In the genomic region with DNA sequence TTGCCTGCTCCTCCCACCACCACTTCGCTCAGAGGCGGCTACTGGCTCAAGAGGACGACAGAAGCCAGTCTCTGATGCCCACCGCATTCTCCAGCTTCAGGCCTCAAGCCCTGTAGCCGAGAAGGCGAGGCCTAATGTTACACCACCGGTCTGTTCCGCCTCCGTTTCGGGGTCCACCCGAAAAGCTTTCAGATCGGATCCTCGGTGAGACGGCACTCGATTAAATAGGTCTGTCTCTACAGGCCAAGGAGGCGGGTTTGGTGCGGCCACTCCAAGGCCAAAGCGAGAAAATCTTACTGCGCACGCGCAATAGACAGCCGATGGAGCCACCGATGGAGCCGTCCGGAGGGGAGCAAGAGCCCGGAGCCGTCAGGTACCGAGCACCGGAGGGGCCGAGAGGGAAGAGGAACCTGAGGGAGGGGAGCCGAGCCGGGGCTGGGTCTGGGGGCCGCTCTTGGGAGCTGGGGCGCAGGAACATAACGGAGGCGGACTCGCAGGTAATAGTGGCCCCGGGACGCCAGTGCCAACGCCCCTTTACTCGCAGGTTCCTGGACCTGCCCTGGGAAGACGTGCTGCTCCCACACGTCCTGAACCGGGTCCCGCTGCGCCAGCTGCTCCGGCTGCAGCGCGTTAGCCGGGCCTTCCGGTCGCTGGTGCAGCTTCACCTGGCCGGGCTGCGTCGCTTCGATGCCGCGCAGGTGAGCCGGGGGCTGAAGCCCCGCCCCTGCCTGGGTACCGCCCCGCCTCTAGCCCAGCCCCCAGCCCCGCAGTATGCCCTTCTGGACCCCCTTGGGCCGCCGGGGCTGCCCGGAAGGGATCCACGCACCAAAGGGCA, we compare ENCODE assay signal across 8 cellular contexts. TPM values are rescaled to one million over a fixed set of nuclear protein-coding genes. Genes with fewer than 3 reads are reported as not detected.
DNase-seq lines count a peak whose midpoint lies in the region; ATAC-seq and TF ChIP-seq lines count a peak whose summit lies in the region.

A gene with protein sequence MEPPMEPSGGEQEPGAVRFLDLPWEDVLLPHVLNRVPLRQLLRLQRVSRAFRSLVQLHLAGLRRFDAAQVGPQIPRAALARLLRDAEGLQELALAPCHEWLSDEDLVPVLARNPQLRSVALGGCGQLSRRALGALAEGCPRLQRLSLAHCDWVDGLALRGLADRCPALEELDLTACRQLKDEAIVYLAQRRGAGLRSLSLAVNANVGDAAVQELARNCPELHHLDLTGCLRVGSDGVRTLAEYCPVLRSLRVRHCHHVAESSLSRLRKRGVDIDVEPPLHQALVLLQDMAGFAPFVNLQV (plus strand): TSS at position 27 of the 835 bp plus-strand sequence. CDS start 294 bp downstream, at position 321.

- H2AFZ ChIP-seq in SK-N-SH (ENCODE audit: low read depth), result peak within 1 kb of the TSS; percentile 85

- no peaks in the 10 kb centered on the region for H3K9me2 ChIP-seq in SK-N-SH

- H3K4me1 ChIP-seq in SK-N-SH (ENCODE audit: control insufficient read depth in 1 of 2, insufficient read depth in 2 of 2, low read depth in 1 of 2, low read length in 1 of 2), result peaks cover 0 to 29% of the 10 kb centered on the region in 2 experiments; a peak in 2 of 4 replicates
- H3K4me1 ChIP-seq in suprapubic skin, result peaks cover 39% of the 10 kb centered on the region

- TF ChIP-seq POLR2A in suprapubic skin (IDR thresholded peaks at IDR 0.05), result no peak

- TF ChIP-seq CTCF in SK-N-SH (IDR thresholded peaks at IDR 0.05), result no peak
- TF ChIP-seq CTCF in suprapubic skin (IDR thresholded peaks at IDR 0.05), result no peak

- TF ChIP-seq EP300 in SK-N-SH (IDR thresholded peaks at IDR 0.05; ENCODE audit: borderline replicate concordance in 1 of 2, low read depth in 1 of 2, low read length in 1 of 2) (no peak), suprapubic skin (IDR thresholded peaks at IDR 0.05) (no peak)

- H3K4me2 ChIP-seq in SK-N-SH, result peak within 1 kb of the TSS; percentile 84

- POLR2A ChIA-PET in SK-N-SH (lab: Yijun Ruan, JAX), result interaction anchor here (0.6 to 4.2 kb wide), 14 partner anchors 9 to 307 kb away, joined by 3 to 41 read pairs (median 4); a partner anchor contains a TSS

- H3K79me2 ChIP-seq in SK-N-SH (ENCODE audit: insufficient read depth), result no peaks in the 10 kb centered on the region

- H3K27me3 ChIP-seq in SK-N-SH (ENCODE audit: insufficient read depth) (no peaks in the 10 kb centered on the region), suprapubic skin (peaks cover 33% of the 10 kb centered on the region)

- no peak for TF ChIP-seq RAD21 in SK-N-SH (IDR thresholded peaks at IDR 0.05; ENCODE audit: low read length)

- CTCF ChIA-PET in SK-N-SH (lab: Yijun Ruan, JAX), result interaction anchor here (1.0 to 18.3 kb wide), 15 partner anchors 10 to 267 kb away, joined by 3 to 359 read pairs (median 10); a partner anchor contains a TSS

- H3K9me3 ChIP-seq in SK-N-SH (no peaks in the 10 kb centered on the region), suprapubic skin (no peaks in the 10 kb centered on the region)

- H4K20me1 ChIP-seq in SK-N-SH (ENCODE audit: insufficient read depth), result no peaks in the 10 kb centered on the region

- H3K4me3 ChIP-seq in SK-N-SH (ENCODE audit: low read depth in 2 of 2, low read length in 1 of 2) (peak within 1 kb of the TSS; percentile 77 to 90), suprapubic skin (peak within 1 kb of the TSS; percentile 69)

- ATAC-seq in HG02571 (IDR thresholded peaks at IDR 0.05; ENCODE audit: unreplicated experiment), result peak; percentile 72

- WGBS in SK-N-SH (ENCODE audit: low lambda C conversion rate), result 1% methylated on average over 26 of the region's 67 CpGs
- WGBS in suprapubic skin, result 0% methylated on average over 24 of the region's 67 CpGs

- H3K36me3 ChIP-seq in SK-N-SH (replicated peaks in 1 of 2; ENCODE audit: control insufficient read depth in 1 of 2, insufficient read depth in 2 of 2, low read length in 1 of 2) (peaks cover 0 to 21% of the 10 kb centered on the region in 2 experiments), suprapubic skin (peaks cover 12% of the 10 kb centered on the region)

- peak within 1 kb of the TSS; percentile 68 for H3K9ac ChIP-seq in SK-N-SH

- peaks cover 15% of the 10 kb centered on the region for H3F3A ChIP-seq in SK-N-SH (replicated peaks; ENCODE audit: insufficient read depth)

- DNase-seq in GM04503 (ENCODE audit: low read depth) (peak; percentile 90), NCI-H1048 (lab: John Stamatoyannopoulos, UW) (peak; percentile 66), SK-N-SH (peak; percentile 91), germinal center (ENCODE audit: low spot score) (peak; percentile 96), nucleus accumbens (lab: John Stamatoyannopoulos, UW) (peak; percentile 49 to 97 (median 92)), suprapubic skin (ENCODE audit: low spot score in 2 of 2) (peak; percentile 99)
- peak; percentile 91 for DNase-seq in activated naive CD4-positive, alpha-beta T cell treated with anti-CD3 and anti-CD28 coated beads, Interleukin-2, amount 50 U/mL, for 16 hours

- H3K27ac ChIP-seq in SK-N-SH (ENCODE audit: low read depth in 2 of 2, low read length in 1 of 2), result peak within 1 kb of the TSS; percentile 78 to 99
- peak within 1 kb of the TSS; percentile 88 for H3K27ac ChIP-seq in suprapubic skin

TF ChIP-seq in SK-N-SH, 30 proteins besides CTCF, POLR2A, EP300 and RAD21 (continues in another document):
- TF ChIP-seq ELF1 (IDR thresholded peaks at IDR 0.05), result peak; percentile 48; the same call in 1 of the 2 replicates
- TF ChIP-seq, protein P1, sequence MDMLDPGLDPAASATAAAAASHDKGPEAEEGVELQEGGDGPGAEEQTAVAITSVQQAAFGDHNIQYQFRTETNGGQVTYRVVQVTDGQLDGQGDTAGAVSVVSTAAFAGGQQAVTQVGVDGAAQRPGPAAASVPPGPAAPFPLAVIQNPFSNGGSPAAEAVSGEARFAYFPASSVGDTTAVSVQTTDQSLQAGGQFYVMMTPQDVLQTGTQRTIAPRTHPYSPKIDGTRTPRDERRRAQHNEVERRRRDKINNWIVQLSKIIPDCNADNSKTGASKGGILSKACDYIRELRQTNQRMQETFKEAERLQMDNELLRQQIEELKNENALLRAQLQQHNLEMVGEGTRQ (IDR thresholded peaks at IDR 0.05; ENCODE audit: borderline replicate concordance, low read depth, low read length), result no peak
- TF ChIP-seq FOXJ3 (CRISPR knock-in tag; IDR thresholded peaks at IDR 0.05), result no peak
- TF ChIP-seq JUND (IDR thresholded peaks at IDR 0.05), result no peak
- TF ChIP-seq NFIC (IDR thresholded peaks at IDR 0.05; ENCODE audit: borderline replicate concordance), result no peak
- no peak for TF ChIP-seq MEF2A (IDR thresholded peaks at IDR 0.05; ENCODE audit: borderline replicate concordance, low read depth)
- TF ChIP-seq, protein P2, sequence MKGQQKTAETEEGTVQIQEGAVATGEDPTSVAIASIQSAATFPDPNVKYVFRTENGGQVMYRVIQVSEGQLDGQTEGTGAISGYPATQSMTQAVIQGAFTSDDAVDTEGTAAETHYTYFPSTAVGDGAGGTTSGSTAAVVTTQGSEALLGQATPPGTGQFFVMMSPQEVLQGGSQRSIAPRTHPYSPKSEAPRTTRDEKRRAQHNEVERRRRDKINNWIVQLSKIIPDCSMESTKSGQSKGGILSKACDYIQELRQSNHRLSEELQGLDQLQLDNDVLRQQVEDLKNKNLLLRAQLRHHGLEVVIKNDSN (IDR thresholded peaks at IDR 0.05; ENCODE audit: borderline replicate concordance, low read depth), result no peak
- TF ChIP-seq POLR2AphosphoS5 (IDR thresholded peaks at IDR 0.05; ENCODE audit: low read depth, low read length), result peak; percentile 43; the same call in 1 of the 2 replicates
- TF ChIP-seq YY1 (IDR thresholded peaks at IDR 0.05; ENCODE audit: low read depth), result peak; percentile 77
- TF ChIP-seq TAF1 (IDR thresholded peaks at IDR 0.05; ENCODE audit: borderline replicate concordance, low read depth, low read length), result peak; percentile 84
- TF ChIP-seq RFX5 (IDR thresholded peaks at IDR 0.05; ENCODE audit: low read length), result no peak
- TF ChIP-seq GABPA (IDR thresholded peaks at IDR 0.05; ENCODE audit: low read depth), result peak; percentile 77
- TF ChIP-seq FOXM1 (IDR thresholded peaks at IDR 0.05; ENCODE audit: low read depth), result no peak; the same call in 1 of the 2 replicates
- TF ChIP-seq, protein P3, sequence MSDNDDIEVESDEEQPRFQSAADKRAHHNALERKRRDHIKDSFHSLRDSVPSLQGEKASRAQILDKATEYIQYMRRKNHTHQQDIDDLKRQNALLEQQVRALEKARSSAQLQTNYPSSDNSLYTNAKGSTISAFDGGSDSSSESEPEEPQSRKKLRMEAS (IDR thresholded peaks at IDR 0.05; ENCODE audit: low read depth), result peak; percentile 68; the same call in 1 of the 2 replicates
- TF ChIP-seq MXI1 (IDR thresholded peaks at IDR 0.05; ENCODE audit: low read depth, low read length), result no peak
- TF ChIP-seq, protein P4, sequence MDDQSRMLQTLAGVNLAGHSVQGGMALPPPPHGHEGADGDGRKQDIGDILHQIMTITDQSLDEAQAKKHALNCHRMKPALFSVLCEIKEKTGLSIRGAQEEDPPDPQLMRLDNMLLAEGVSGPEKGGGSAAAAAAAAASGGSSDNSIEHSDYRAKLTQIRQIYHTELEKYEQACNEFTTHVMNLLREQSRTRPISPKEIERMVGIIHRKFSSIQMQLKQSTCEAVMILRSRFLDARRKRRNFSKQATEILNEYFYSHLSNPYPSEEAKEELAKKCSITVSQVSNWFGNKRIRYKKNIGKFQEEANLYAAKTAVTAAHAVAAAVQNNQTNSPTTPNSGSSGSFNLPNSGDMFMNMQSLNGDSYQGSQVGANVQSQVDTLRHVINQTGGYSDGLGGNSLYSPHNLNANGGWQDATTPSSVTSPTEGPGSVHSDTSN (IDR thresholded peaks at IDR 0.05), result no peak; the same call in 1 of the 2 replicates
- TF ChIP-seq TCF12 (IDR thresholded peaks at IDR 0.05), result no peak
- no peak for TF ChIP-seq TEAD4 (IDR thresholded peaks at IDR 0.05; ENCODE audit: borderline replicate concordance, insufficient read depth)
- TF ChIP-seq RCOR1 (IDR thresholded peaks at IDR 0.05; ENCODE audit: low read length), result 0 out of 2 replicates have a peak, but pooled peaks have one; percentile 16
- TF ChIP-seq SIN3A (IDR thresholded peaks at IDR 0.05; ENCODE audit: borderline replicate concordance, low read depth, low read length), result peak; percentile 77; the same call in 1 of the 2 replicates
- peak; percentile 51; the same call in 1 of the 2 replicates for TF ChIP-seq NRF1 (IDR thresholded peaks at IDR 0.05; ENCODE audit: low read depth, low read length)

RNA-seq across cellular contexts. Expression of the gene that starts here (rescaled TPM):
- 11.7 and 17.2 TPM in 2 replicates for polyA plus RNA-seq in SK-N-SH (2012; rRNA removed)
- polyA plus RNA-seq in SK-N-SH (2012; cell fraction: cytosol; rRNA removed), result 6.0 and 10.9 TPM in 2 replicates
- 38.1 and 88.2 TPM in 2 replicates for polyA plus RNA-seq in SK-N-SH (2012; cell fraction: nucleus; rRNA removed)
- 10 to 100 TPM; 12.5 to 17.9 (median 13.8) TPM for total RNA-seq in suprapubic skin

Comparison
In these comparisons a context has a peak if more than half of its experiments do, and no peak if none do; other contexts are left out.
1. Peak in every context shown above with its lines: DNase-seq, ATAC-seq, H3K4me3 ChIP-seq and H3K27ac ChIP-seq.